Comparison of ENCODE assay signal across 1 cellular context in genomic region chr13:26899153-26899552, GRCh38.
TF ChIP-seq lines count a peak whose summit lies in the region.

No MANE protein-coding gene starts in this region.

TF ChIP-seq in HepG2, 621 proteins besides CTCF, POLR2A, EP300 and RAD21 (continued from another document):
- no peak for TF ChIP-seq TIGD3 (CRISPR knock-in tag; IDR thresholded peaks at IDR 0.05; ENCODE audit: borderline replicate concordance)
- no peak for TF ChIP-seq ZNF501 (CRISPR knock-in tag; IDR thresholded peaks at IDR 0.05)
- no peak for TF ChIP-seq SUZ12 (IDR thresholded peaks at IDR 0.05; ENCODE audit: low read depth, low read length)
- no peak for TF ChIP-seq GATAD1 (CRISPR knock-in tag; IDR thresholded peaks at IDR 0.05)
- no peak for TF ChIP-seq ZNF598 (CRISPR knock-in tag; IDR thresholded peaks at IDR 0.05; ENCODE audit: borderline replicate concordance)
